ENCODE assay signal across 18 cellular contexts in genomic region chr6:101400341-101400740, GRCh38. TPM values are rescaled to one million over a fixed set of nuclear protein-coding genes. Genes with fewer than 3 reads are reported as not detected.
DNase-seq lines count a peak whose midpoint lies in the region; ATAC-seq and TF ChIP-seq lines count a peak whose summit lies in the region.
"Had no signal": no experiment of that assay in that cellular context is flagged by ENCODE, and none has a peak within 500 bp of the region (broad histone marks: within the 10 kb centered on the region; RNA-seq: fewer than 3 reads in every experiment).

No MANE protein-coding gene starts in this region.

- H3K36me3 ChIP-seq in testis (ENCODE audit: low read depth, missing control alignments) = no peaks in the 10 kb centered on the region

- no peak overlapping the region for H3K4me3 ChIP-seq in testis
- H3K4me3 ChIP-seq: SK-N-MC had no signal

- H3K9me3 ChIP-seq in testis = no peaks in the 10 kb centered on the region

- no peaks in the 10 kb centered on the region for H3K27me3 ChIP-seq in testis

- H3K9me3 Mint-ChIP-seq in type B pancreatic cell = no peaks in the 10 kb centered on the region

- H3K36me3 Mint-ChIP-seq in type B pancreatic cell = no peaks in the 10 kb centered on the region

- TF ChIP-seq POLR2A in testis (IDR thresholded peaks at IDR 0.05) = no peak

- no peak overlapping the region for H3K27ac ChIP-seq in testis
- H3K27ac ChIP-seq: 22Rv1, KMS-11, SK-N-MC had no signal

- H3K27ac Mint-ChIP-seq in type B pancreatic cell = no peak overlapping the region

- H3K4me1 ChIP-seq in testis = peaks cover 3% of the 10 kb centered on the region

- peak overlapping the region; percentile 29 for H3K4me3 Mint-ChIP-seq in type B pancreatic cell

- peaks cover 19% of the 10 kb centered on the region for H3K4me1 Mint-ChIP-seq in type B pancreatic cell (ENCODE audit: unreplicated experiment)

- peaks cover 86% of the 10 kb centered on the region for H3K27me3 Mint-ChIP-seq in type B pancreatic cell

- ATAC-seq in GM19328 (IDR thresholded peaks at IDR 0.05; ENCODE audit: unreplicated experiment) (no peak), HG03175 (IDR thresholded peaks at IDR 0.05; ENCODE audit: unreplicated experiment) (no peak)
- ATAC-seq: PC-3 had no signal

- WGBS in testis, 2 donors = 39 to 47% methylated on average over 3 of the region's 3 CpGs

- TF ChIP-seq CTCF in type B pancreatic cell (conservative IDR thresholded peaks at IDR 0.05) (no peak), testis (IDR thresholded peaks at IDR 0.05) (no peak)

- intact Hi-C loops in testis (cut with DNase I; ENCODE audit: low total_unique reads) = no loop called here

- DNase-seq in DMS53 (lab: John Stamatoyannopoulos, UW) (peak; percentile 40), DMS53 treated with DMSO at 0.1 percent for 48 hours (lab: John Stamatoyannopoulos, UW; ENCODE audit: unreplicated experiment) (no peak), cerebellar cortex (ENCODE audit: low spot score) (peak; percentile 81), inferior parietal cortex (ENCODE audit: extremely low spot score) (peak; percentile 47), type B pancreatic cell (ENCODE audit: extremely low spot score, unreplicated experiment) (no peak), testis (no peak)
- DNase-seq: DMS 273 treated with DMSO at 0.1 percent for 48 hours, EL, NCI-H1092, NCI-H1694 treated with DMSO at 0.1 percent for 48 hours, NCI-H69, PC-3 had no signal

RNA-seq across cellular contexts. Expression of gene GRIK2, which starts 6.8 kb away (rescaled TPM):
- 4.7 and 4.8 TPM in 2 replicates for total RNA-seq in type B pancreatic cell (ENCODE audit: low replicate concordance)
- 10 to 100 TPM; 12.4 to 23.5 TPM for total RNA-seq in testis
- polyA plus RNA-seq in testis (ENCODE audit: insufficient read depth, low read depth, low replicate concordance) = 1.1 TPM
- total RNA-seq: HT1080 had no signal

Comparison
In these comparisons a context has a peak if more than half of its experiments do, and no peak if none do; other contexts are left out.
1. DNase-seq: peak in DMS53 (single experiment), cerebellar cortex (single experiment) and inferior parietal cortex (single experiment); none in DMS53 treated with DMSO at 0.1 percent for 48 hours (single experiment), type B pancreatic cell (single experiment) and testis (single experiment).